In the genomic region with DNA sequence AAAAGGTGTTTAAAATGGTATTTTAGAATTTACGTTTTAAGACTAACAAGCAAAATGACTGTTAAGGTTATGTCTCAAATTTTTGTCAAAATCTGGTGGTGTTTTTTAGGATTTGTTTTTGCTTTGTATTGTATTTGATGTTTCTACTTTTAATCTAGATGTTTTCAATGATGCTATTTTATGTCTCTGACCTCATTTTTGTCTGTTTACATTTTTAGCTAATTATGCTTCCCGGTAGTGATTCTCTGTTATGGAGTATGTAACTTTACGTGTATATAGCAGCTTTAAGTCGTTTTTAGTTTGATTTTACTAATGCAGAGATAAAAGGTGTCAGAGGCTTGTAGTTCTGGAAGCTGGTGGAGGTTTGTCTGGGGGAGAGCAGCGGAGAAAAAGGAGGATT, we compare ENCODE assay signal across 20 cellular contexts.
A peak's percentile ranks its signal among the peaks of the same experiment; 100 is the strongest.
DNase-seq lines count a peak whose midpoint lies in the region; ATAC-seq and TF ChIP-seq lines count a peak whose summit lies in the region.
"Had no signal": no experiment of that assay in that cellular context is flagged by ENCODE, and none has a peak within 500 bp of the region (broad histone marks: within the 10 kb centered on the region; RNA-seq: fewer than 3 reads in every experiment).

No MANE protein-coding gene starts in this region.

- CTCF ChIA-PET in activated CD8-positive, alpha-beta T cell treated with anti-CD3 and anti-CD28 coated beads for 36 hours (lab: Charles Lee), result interaction anchor here (0.7 to 1.6 kb wide), 4 partner anchors 10 to 109 kb away, joined by 3 to 4 read pairs (median 4); no protein-coding TSS in a partner anchor
- CTCF ChIA-PET in activated CD8-positive, alpha-beta T cell treated with anti-CD3 and anti-CD28 coated beads, Interleukin-2, amount 10 ng/mL, durations not matched to agents 7 days and 5 days (lab: Charles Lee), result no interaction called here
- CTCF ChIA-PET in IMR-90 (lab: Yijun Ruan, JAX), result interaction anchor here (1.1 kb wide), 1 partner anchor 36 kb away, joined by 3 read pairs; no protein-coding TSS in a partner anchor

- no peak overlapping the region for H4K8ac ChIP-seq in IMR-90 (ENCODE audit: low read depth in 2 of 2, low read length in 2 of 2)

- WGBS in IMR-90 (ENCODE audit: extremely low coverage in 2 of 2, insufficient read length in 1 of 2), 2 experiments, result 45% methylated on average over 2 of the region's 5 CpGs; no CpG with 5 or more reads in 1 of the 2 experiments

- H2AK5ac ChIP-seq in IMR-90 (ENCODE audit: low read depth, low read length), result no peak overlapping the region

- no peak overlapping the region for H3K23ac ChIP-seq in IMR-90 (ENCODE audit: low read depth, low read length)

- peak overlapping the region; percentile 44; the same call in 1 of the 2 replicates for H3K4me2 ChIP-seq in IMR-90 (ENCODE audit: low read depth, low read length)

- no peak overlapping the region for H2BK15ac ChIP-seq in IMR-90 (ENCODE audit: low read depth, low read length)

- dilution Hi-C loops in IMR-90 (cut with HindIII; ENCODE audit: low sequenced_read_pairs, unreplicated experiment), result no loop called here

- no peak for ATAC-seq in activated CD8-positive, alpha-beta T cell treated with anti-CD3 and anti-CD28 coated beads for 36 hours
- no peak for ATAC-seq in activated CD8-positive, alpha-beta T cell treated with anti-CD3 and anti-CD28 coated beads, Interleukin-2, amount 10 ng/mL, durations not matched to agents 7 days and 5 days
- ATAC-seq in IMR-90 (ENCODE audit: low read depth), result no peak
- ATAC-seq in HG03159 (IDR thresholded peaks at IDR 0.05; ENCODE audit: unreplicated experiment), result no peak

- H3K27ac Mint-ChIP-seq in activated CD8-positive, alpha-beta T cell treated with anti-CD3 and anti-CD28 coated beads for 36 hours, result peak overlapping the region; percentile 0
- H3K27ac Mint-ChIP-seq in activated CD8-positive, alpha-beta T cell treated with anti-CD3 and anti-CD28 coated beads, Interleukin-2, amount 10 ng/mL, durations not matched to agents 7 days and 5 days, result no peak overlapping the region
- peak overlapping the region; percentile 42 for H3K27ac Mint-ChIP-seq in osteocyte (ENCODE audit: unreplicated experiment)
- H3K27ac Mint-ChIP-seq: B cell had no signal

- H4K5ac ChIP-seq in IMR-90 (ENCODE audit: low read depth, low read length), result no peak overlapping the region

- peaks cover 36% of the 10 kb centered on the region for H4K20me1 ChIP-seq in IMR-90 (ENCODE audit: insufficient read depth, low read length)

- no peak for DNase-seq in activated CD8-positive, alpha-beta T cell treated with anti-CD3 and anti-CD28 coated beads for 36 hours
- no peak for DNase-seq in activated CD8-positive, alpha-beta T cell treated with anti-CD3 and anti-CD28 coated beads, Interleukin-2, amount 10 ng/mL, durations not matched to agents 7 days and 5 days
- DNase-seq in IMR-90 (no peak), fibroblast of peridontal ligament (ENCODE audit: extremely low read depth) (peak; percentile 50), osteocyte (ENCODE audit: extremely low spot score, unreplicated experiment) (no peak), NCI-H510A (lab: John Stamatoyannopoulos, UW) (no peak), GM13977 (ENCODE audit: low spot score) (no peak)
- DNase-seq: CD4-positive, alpha-beta T cell; DMS79; KBM-7; MV-4-11; NCI-H1417; NCI-H187 treated with DMSO at 0.1 percent for 48 hours; NK-92 treated with Interleukin-12 subunit alpha and Interleukin-12 subunit beta, amount 100 ng/mL, for 24 hours; OCI-M1 had no signal

- H3K36me3 Mint-ChIP-seq in activated CD8-positive, alpha-beta T cell treated with anti-CD3 and anti-CD28 coated beads for 36 hours (ENCODE audit: low read depth), result peaks cover 24% of the 10 kb centered on the region
- peaks cover 31% of the 10 kb centered on the region for H3K36me3 Mint-ChIP-seq in activated CD8-positive, alpha-beta T cell treated with anti-CD3 and anti-CD28 coated beads, Interleukin-2, amount 10 ng/mL, durations not matched to agents 7 days and 5 days (ENCODE audit: low read depth)
- peaks cover 17% of the 10 kb centered on the region for H3K36me3 Mint-ChIP-seq in osteocyte (ENCODE audit: unreplicated experiment)

- H3K36me3 ChIP-seq in IMR-90 (ENCODE audit: control insufficient read depth, insufficient read depth, low read length), result peaks cover 26% of the 10 kb centered on the region

- no peak overlapping the region for H2AFZ ChIP-seq in IMR-90 (replicated peaks; ENCODE audit: low read length, poor library complexity)

- H4K91ac ChIP-seq in IMR-90 (ENCODE audit: insufficient read depth, low read depth, low read length), result no peak overlapping the region

- no peak overlapping the region for H2AK9ac ChIP-seq in IMR-90 (replicated peaks; ENCODE audit: low read depth, low read length, poor library complexity)

- no peak for TF ChIP-seq CTCF in activated CD8-positive, alpha-beta T cell treated with anti-CD3 and anti-CD28 coated beads for 36 hours (IDR thresholded peaks at IDR 0.05)
- TF ChIP-seq CTCF in IMR-90 (conservative IDR thresholded peaks at IDR 0.05; ENCODE audit: low read depth, low read length), result no peak
- no peak for TF ChIP-seq CTCF in osteocyte (IDR thresholded peaks at IDR 0.05)
- TF ChIP-seq CTCF in GM13977 (IDR thresholded peaks at IDR 0.05; ENCODE audit: extremely low read depth, insufficient read depth, missing control alignments), result no peak

- no peak overlapping the region for H3K56ac ChIP-seq in IMR-90 (ENCODE audit: extremely low read depth, insufficient read depth, low read length)

- H3K9ac ChIP-seq in IMR-90 (ENCODE audit: low read depth, low read length), result no peak overlapping the region

- no peak overlapping the region for H3K18ac ChIP-seq in IMR-90 (ENCODE audit: low read depth, low read length)

- H2BK5ac ChIP-seq in IMR-90 (ENCODE audit: low read depth, low read length, poor library complexity, severe bottlenecking), result no peak overlapping the region

- H3K9me1 ChIP-seq in IMR-90 (ENCODE audit: insufficient read depth, low read length), result peaks cover 10% of the 10 kb centered on the region; the same call in 1 of the 2 replicates

- in situ Hi-C loops in IMR-90 (cut with MboI; ENCODE audit: low sequenced_read_pairs), result loop anchor here (25.0 kb wide), 1 partner anchor 1166 kb away; no protein-coding TSS in a partner anchor
- in situ Hi-C loops in GM13977 (cut with MboI; ENCODE audit: low pct_unique_long_range_greater_than_20kb, low sequenced_read_pairs, unreplicated experiment), result no loop called here

- no peak overlapping the region for H3K4me3 ChIP-seq in IMR-90 (ENCODE audit: insufficient read depth, low read depth, low read length)
- H3K4me3 ChIP-seq: HAP-1, SJSA1 had no signal

- TF ChIP-seq POLR2A in IMR-90 (IDR thresholded peaks at IDR 0.05; ENCODE audit: low read depth, low read length), result no peak

- no peak overlapping the region for H2BK20ac ChIP-seq in IMR-90 (ENCODE audit: low read depth, low read length)

- H3K27ac ChIP-seq in IMR-90 (ENCODE audit: insufficient read depth, low read length), result no peak overlapping the region
- H3K27ac ChIP-seq: 22Rv1, SJSA1 had no signal

- intact Hi-C loops in activated CD8-positive, alpha-beta T cell treated with anti-CD3 and anti-CD28 coated beads for 36 hours (cut with micrococcal nuclease), result no loop called here
- intact Hi-C loops in IMR-90 (cut with micrococcal nuclease), result no loop called here

- peaks cover 38 to 66% of the 10 kb centered on the region in 2 experiments for H3K79me1 ChIP-seq in IMR-90 (ENCODE audit: low read depth in 1 of 2, low read length in 2 of 2)

- H2BK120ac ChIP-seq in IMR-90 (ENCODE audit: low read depth, low read length), result no peak overlapping the region

- no peaks in the 10 kb centered on the region for H3K9me3 Mint-ChIP-seq in activated CD8-positive, alpha-beta T cell treated with anti-CD3 and anti-CD28 coated beads for 36 hours
- H3K9me3 Mint-ChIP-seq in activated CD8-positive, alpha-beta T cell treated with anti-CD3 and anti-CD28 coated beads, Interleukin-2, amount 10 ng/mL, durations not matched to agents 7 days and 5 days (ENCODE audit: insufficient read depth), result no peaks in the 10 kb centered on the region
- no peaks in the 10 kb centered on the region for H3K9me3 Mint-ChIP-seq in osteocyte (ENCODE audit: unreplicated experiment)
- H3K9me3 Mint-ChIP-seq: CD4-positive, alpha-beta T cell had no signal

- H3K14ac ChIP-seq in IMR-90 (replicated peaks; ENCODE audit: low read depth, low read length), result no peak overlapping the region

- no peak overlapping the region for H3K4me3 Mint-ChIP-seq in activated CD8-positive, alpha-beta T cell treated with anti-CD3 and anti-CD28 coated beads for 36 hours
- H3K4me3 Mint-ChIP-seq in activated CD8-positive, alpha-beta T cell treated with anti-CD3 and anti-CD28 coated beads, Interleukin-2, amount 10 ng/mL, durations not matched to agents 7 days and 5 days, result no peak overlapping the region
- H3K4me3 Mint-ChIP-seq in osteocyte (ENCODE audit: unreplicated experiment), result no peak overlapping the region
- H3K4me3 Mint-ChIP-seq: B cell; CD4-positive, alpha-beta T cell had no signal

- peaks cover 35% of the 10 kb centered on the region for H3K4me1 Mint-ChIP-seq in activated CD8-positive, alpha-beta T cell treated with anti-CD3 and anti-CD28 coated beads for 36 hours (ENCODE audit: low read depth)
- no peaks in the 10 kb centered on the region for H3K4me1 Mint-ChIP-seq in activated CD8-positive, alpha-beta T cell treated with anti-CD3 and anti-CD28 coated beads, Interleukin-2, amount 10 ng/mL, durations not matched to agents 7 days and 5 days (ENCODE audit: low read depth)
- peaks cover 46% of the 10 kb centered on the region for H3K4me1 Mint-ChIP-seq in osteocyte (ENCODE audit: unreplicated experiment)

- H3K27me3 ChIP-seq in IMR-90 (ENCODE audit: control insufficient read depth, insufficient read depth, low read length), result no peaks in the 10 kb centered on the region
- H3K27me3 ChIP-seq: SJSA1 had no signal

- no peaks in the 10 kb centered on the region for H3K27me3 Mint-ChIP-seq in activated CD8-positive, alpha-beta T cell treated with anti-CD3 and anti-CD28 coated beads for 36 hours
- no peaks in the 10 kb centered on the region for H3K27me3 Mint-ChIP-seq in activated CD8-positive, alpha-beta T cell treated with anti-CD3 and anti-CD28 coated beads, Interleukin-2, amount 10 ng/mL, durations not matched to agents 7 days and 5 days (ENCODE audit: low read depth)
- H3K27me3 Mint-ChIP-seq in osteocyte (ENCODE audit: unreplicated experiment), result no peaks in the 10 kb centered on the region
- H3K27me3 Mint-ChIP-seq: B cell; CD4-positive, alpha-beta T cell had no signal

- POLR2A ChIA-PET in activated CD8-positive, alpha-beta T cell treated with anti-CD3 and anti-CD28 coated beads for 36 hours (lab: Charles Lee), result interaction anchor here (0.6 kb wide), 1 partner anchor 11 kb away, joined by 6 read pairs; no protein-coding TSS in a partner anchor
- POLR2A ChIA-PET in activated CD8-positive, alpha-beta T cell treated with anti-CD3 and anti-CD28 coated beads, Interleukin-2, amount 10 ng/mL, durations not matched to agents 7 days and 5 days (lab: Charles Lee), result no interaction called here
- POLR2A ChIA-PET in IMR-90 (lab: Charles Lee; ENCODE audit: unreplicated experiment), result no interaction called here

- H3K4me1 ChIP-seq in IMR-90 (ENCODE audit: control insufficient read depth, insufficient read depth, low read length), result peaks cover 5% of the 10 kb centered on the region; the same call in 1 of the 2 replicates
- H3K4me1 ChIP-seq: HAP-1 had no signal

- BruUV-seq in IMR-90 (replicated peaks; lab: Mats Ljungman, UMichigan), result no TSS peak

- H3K9me3 ChIP-seq in IMR-90 (ENCODE audit: control insufficient read depth, insufficient read depth, low read length), result no peaks in the 10 kb centered on the region
- H3K9me3 ChIP-seq: HAP-1, SJSA1 had no signal

- no peak overlapping the region for H3K4ac ChIP-seq in IMR-90 (ENCODE audit: low read depth, low read length)

- TF ChIP-seq RAD21 in IMR-90 (IDR thresholded peaks at IDR 0.05; ENCODE audit: low read length), result no peak
